ENCODE assay signal across 14 cellular contexts in genomic region chr5:67257063-67257462, GRCh38.
"Had no signal": no experiment of that assay in that cellular context is flagged by ENCODE, and none has a peak within 500 bp of the region (broad histone marks: within the 10 kb centered on the region; RNA-seq: fewer than 3 reads in every experiment).

No MANE protein-coding gene starts in this region.

- DNase-seq: activated CD4-positive, alpha-beta T cell treated with anti-CD3 and anti-CD28 coated beads, Interleukin-2, amount 50 U/mL, for 1 hour; activated naive CD8-positive, alpha-beta T cell treated with anti-CD3 and anti-CD28 coated beads, Interleukin-2, amount 10 ng/mL, durations not matched to agents 7 days and 5 days; cerebellar nuclear complex; effector memory CD8-positive, alpha-beta T cell; glutamatergic neuron; kidney glomerular epithelial cell; pancreas; SK-N-SH; stimulated activated CD4-positive, alpha-beta T cell treated with anti-CD3 and anti-CD28 coated beads, Interleukin-4, amount 100 ng/mL, for 1 hour; stimulated activated naive B cell treated with anti-CD40 and anti-IgM and Interleukin-4, amounts not matched to agents 10 μg/mL and 1 μg/mL and 100 μg/mL, for 72 hours; T-helper 1 cell; T1000; upper lobe of right lung had no signal

- H3K4me1 ChIP-seq: pancreas had no signal

- H3K27me3 ChIP-seq: pancreas, upper lobe of right lung had no signal

- ATAC-seq: activated CD4-positive, CD25-positive, alpha-beta regulatory T cell treated with anti-CD3 and anti-CD28 coated beads, Interleukin-2, amount 50 U/mL, for 24 hours; effector memory CD8-positive, alpha-beta T cell; pancreas; stimulated activated naive B cell treated with anti-CD40 and anti-IgM and Interleukin-4, amounts not matched to agents 10 μg/mL and 1 μg/mL and 100 μg/mL, for 72 hours had no signal

- H3K36me3 ChIP-seq: pancreas, upper lobe of right lung had no signal

- H3K9me3 ChIP-seq: pancreas, SK-N-SH, upper lobe of right lung had no signal

- H3K27ac ChIP-seq: pancreas, upper lobe of right lung had no signal

- H3K4me3 ChIP-seq: pancreas, upper lobe of right lung had no signal
